ENCODE assay signal across 15 cellular contexts in the genomic region with DNA sequence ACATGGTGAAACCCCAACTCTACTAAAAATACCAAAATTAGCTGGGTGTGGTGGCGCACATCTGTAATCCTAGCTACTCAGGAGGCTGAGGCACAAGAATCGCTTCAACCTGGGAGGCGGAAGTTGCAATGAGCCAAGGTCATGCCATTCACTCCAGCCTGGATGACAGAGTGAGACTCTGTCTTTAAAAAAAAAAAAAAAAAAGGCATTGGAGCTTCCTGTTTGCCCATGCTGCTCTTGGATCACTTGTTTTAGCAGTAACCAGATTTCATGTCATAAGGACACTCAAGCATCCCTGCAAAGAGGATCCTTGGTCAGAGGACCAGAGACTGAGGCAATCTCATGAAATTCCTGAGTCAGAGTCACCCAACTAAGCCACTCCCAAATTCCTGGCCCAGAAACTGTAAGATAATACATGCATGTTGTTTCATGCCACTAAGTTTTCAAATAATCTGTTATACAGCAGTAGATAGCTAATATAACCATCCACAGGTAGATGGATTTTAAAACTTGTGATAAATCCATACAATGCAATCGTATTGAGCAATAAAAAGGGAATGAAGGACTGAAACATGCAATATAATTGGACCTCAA.
DNase-seq lines count a peak whose midpoint lies in the region; ATAC-seq, FAIRE-seq and TF ChIP-seq lines count a peak whose summit lies in the region.
"Had no signal": no experiment of that assay in that cellular context is flagged by ENCODE, and none has a peak within 500 bp of the region (broad histone marks: within the 10 kb centered on the region; RNA-seq: fewer than 3 reads in every experiment).

No MANE protein-coding gene starts in this region.

- H3K79me2 ChIP-seq in SK-N-SH (ENCODE audit: insufficient read depth), result peaks cover 36% of the 10 kb centered on the region

- no peak for TF ChIP-seq RAD21 in SK-N-SH (IDR thresholded peaks at IDR 0.05; ENCODE audit: low read length)

- CTCF ChIA-PET in SK-N-SH (lab: Yijun Ruan, JAX), result no interaction called here

- H3F3A ChIP-seq in SK-N-SH (replicated peaks; ENCODE audit: insufficient read depth), result peaks cover 13% of the 10 kb centered on the region

- H3K27me3 ChIP-seq in SK-N-SH (ENCODE audit: insufficient read depth), result no peaks in the 10 kb centered on the region
- H3K27me3 ChIP-seq: cardiac muscle cell, heart left ventricle, tibial nerve had no signal

- H3K4me3 ChIP-seq in SK-N-SH (ENCODE audit: low read depth in 2 of 2, low read length in 1 of 2), result no peak overlapping the region
- H3K4me3 ChIP-seq: cardiac muscle cell, heart left ventricle, tibial nerve had no signal

- FAIRE-seq in urothelium cell line (lab: Jason Lieb, UNC), result no peak

- TF ChIP-seq EP300 in SK-N-SH (IDR thresholded peaks at IDR 0.05; ENCODE audit: borderline replicate concordance in 1 of 2, low read depth in 1 of 2, low read length in 1 of 2), result no peak

- H3K4me1 ChIP-seq in SK-N-SH (ENCODE audit: control insufficient read depth in 1 of 2, insufficient read depth in 2 of 2, low read depth in 1 of 2, low read length in 1 of 2), result peaks cover 0 to 10% of the 10 kb centered on the region in 2 experiments; a peak in 1 of 4 replicates

- no peaks in the 10 kb centered on the region for H3K9me3 ChIP-seq in SK-N-SH
- H3K9me3 ChIP-seq: heart left ventricle, tibial nerve had no signal

- no peak overlapping the region for H3K9ac ChIP-seq in SK-N-SH

- no peak for DNase-seq in SK-N-SH
- peak; percentile 8 to 18 for DNase-seq in SW 1271 (lab: John Stamatoyannopoulos, UW)
- peak; percentile 45 for DNase-seq in foreskin melanocyte
- DNase-seq in urothelium cell line (ENCODE audit: low spot score), result peak; percentile 35
- no peak for DNase-seq in RPMI8226
- no peak for DNase-seq in activated CD4-positive, CD25-positive, alpha-beta regulatory T cell treated with anti-CD3 and anti-CD28 coated beads, Interleukin-2, amount 50 U/mL, for 72 hours
- DNase-seq: heart left ventricle; NCI-H1436; nephron progenitor cell; SHP77; stimulated activated CD4-positive, alpha-beta T cell treated with anti-CD3 and anti-CD28 coated beads, Interleukin-4, amount 100 ng/mL, for 1 hour had no signal

- no peak overlapping the region for H3K4me2 ChIP-seq in SK-N-SH

- 94% methylated on average over 4 of the region's 4 CpGs for WGBS in SK-N-SH (ENCODE audit: low lambda C conversion rate)

- H3K9me2 ChIP-seq in SK-N-SH, result no peaks in the 10 kb centered on the region

- no peaks in the 10 kb centered on the region for H4K20me1 ChIP-seq in SK-N-SH (ENCODE audit: insufficient read depth)

- peak; percentile 88 for ATAC-seq in SK-N-SH treated with all-trans-retinoic acid at 6 μM for 48 hours
- ATAC-seq in GM21367 (IDR thresholded peaks at IDR 0.05; ENCODE audit: unreplicated experiment), result no peak
- ATAC-seq: heart left ventricle had no signal

- H3K27ac ChIP-seq in SK-N-SH (ENCODE audit: low read depth in 2 of 2, low read length in 1 of 2), result peak overlapping the region in 1 of 2 experiments; percentile 61; a peak in 2 of 4 replicates
- H3K27ac ChIP-seq: cardiac muscle cell, heart left ventricle, tibial nerve had no signal

- TF ChIP-seq CTCF in SK-N-SH (IDR thresholded peaks at IDR 0.05), result no peak

- POLR2A ChIA-PET in SK-N-SH (lab: Yijun Ruan, JAX), result no interaction called here

- H2AFZ ChIP-seq in SK-N-SH (ENCODE audit: low read depth), result no peak overlapping the region

- peaks cover 0 to 13% of the 10 kb centered on the region in 2 experiments for H3K36me3 ChIP-seq in SK-N-SH (replicated peaks in 1 of 2; ENCODE audit: control insufficient read depth in 1 of 2, insufficient read depth in 2 of 2, low read length in 1 of 2)
- H3K36me3 ChIP-seq: cardiac muscle cell had no signal

TF ChIP-seq in SK-N-SH treated with all-trans-retinoic acid at 6 μM for 48 hours, 23 proteins besides CTCF, POLR2A, EP300 and RAD21:
- no peak for TF ChIP-seq ISL1 (CRISPR knock-in tag; IDR thresholded peaks at IDR 0.05)
- no peak for TF ChIP-seq ZNF565 (CRISPR knock-in tag; conservative IDR thresholded peaks at IDR 0.05; ENCODE audit: low read depth)
- TF ChIP-seq ZFP30 (CRISPR knock-in tag; IDR thresholded peaks at IDR 0.05), result no peak
- no peak for TF ChIP-seq ARNTL (CRISPR knock-in tag; IDR thresholded peaks at IDR 0.05; ENCODE audit: borderline replicate concordance, low read depth)
- no peak for TF ChIP-seq PPARA (CRISPR knock-in tag; IDR thresholded peaks at IDR 0.05; ENCODE audit: borderline replicate concordance)

TF ChIP-seq in SK-N-SH, 30 proteins besides CTCF, POLR2A, EP300 and RAD21 (continues in another document):
- TF ChIP-seq, protein P1, sequence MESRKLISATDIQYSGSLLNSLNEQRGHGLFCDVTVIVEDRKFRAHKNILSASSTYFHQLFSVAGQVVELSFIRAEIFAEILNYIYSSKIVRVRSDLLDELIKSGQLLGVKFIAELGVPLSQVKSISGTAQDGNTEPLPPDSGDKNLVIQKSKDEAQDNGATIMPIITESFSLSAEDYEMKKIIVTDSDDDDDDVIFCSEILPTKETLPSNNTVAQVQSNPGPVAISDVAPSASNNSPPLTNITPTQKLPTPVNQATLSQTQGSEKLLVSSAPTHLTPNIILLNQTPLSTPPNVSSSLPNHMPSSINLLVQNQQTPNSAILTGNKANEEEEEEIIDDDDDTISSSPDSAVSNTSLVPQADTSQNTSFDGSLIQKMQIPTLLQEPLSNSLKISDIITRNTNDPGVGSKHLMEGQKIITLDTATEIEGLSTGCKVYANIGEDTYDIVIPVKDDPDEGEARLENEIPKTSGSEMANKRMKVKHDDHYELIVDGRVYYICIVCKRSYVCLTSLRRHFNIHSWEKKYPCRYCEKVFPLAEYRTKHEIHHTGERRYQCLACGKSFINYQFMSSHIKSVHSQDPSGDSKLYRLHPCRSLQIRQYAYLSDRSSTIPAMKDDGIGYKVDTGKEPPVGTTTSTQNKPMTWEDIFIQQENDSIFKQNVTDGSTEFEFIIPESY (IDR thresholded peaks at IDR 0.05; ENCODE audit: borderline replicate concordance, low read depth), result no peak
- TF ChIP-seq, protein P2, sequence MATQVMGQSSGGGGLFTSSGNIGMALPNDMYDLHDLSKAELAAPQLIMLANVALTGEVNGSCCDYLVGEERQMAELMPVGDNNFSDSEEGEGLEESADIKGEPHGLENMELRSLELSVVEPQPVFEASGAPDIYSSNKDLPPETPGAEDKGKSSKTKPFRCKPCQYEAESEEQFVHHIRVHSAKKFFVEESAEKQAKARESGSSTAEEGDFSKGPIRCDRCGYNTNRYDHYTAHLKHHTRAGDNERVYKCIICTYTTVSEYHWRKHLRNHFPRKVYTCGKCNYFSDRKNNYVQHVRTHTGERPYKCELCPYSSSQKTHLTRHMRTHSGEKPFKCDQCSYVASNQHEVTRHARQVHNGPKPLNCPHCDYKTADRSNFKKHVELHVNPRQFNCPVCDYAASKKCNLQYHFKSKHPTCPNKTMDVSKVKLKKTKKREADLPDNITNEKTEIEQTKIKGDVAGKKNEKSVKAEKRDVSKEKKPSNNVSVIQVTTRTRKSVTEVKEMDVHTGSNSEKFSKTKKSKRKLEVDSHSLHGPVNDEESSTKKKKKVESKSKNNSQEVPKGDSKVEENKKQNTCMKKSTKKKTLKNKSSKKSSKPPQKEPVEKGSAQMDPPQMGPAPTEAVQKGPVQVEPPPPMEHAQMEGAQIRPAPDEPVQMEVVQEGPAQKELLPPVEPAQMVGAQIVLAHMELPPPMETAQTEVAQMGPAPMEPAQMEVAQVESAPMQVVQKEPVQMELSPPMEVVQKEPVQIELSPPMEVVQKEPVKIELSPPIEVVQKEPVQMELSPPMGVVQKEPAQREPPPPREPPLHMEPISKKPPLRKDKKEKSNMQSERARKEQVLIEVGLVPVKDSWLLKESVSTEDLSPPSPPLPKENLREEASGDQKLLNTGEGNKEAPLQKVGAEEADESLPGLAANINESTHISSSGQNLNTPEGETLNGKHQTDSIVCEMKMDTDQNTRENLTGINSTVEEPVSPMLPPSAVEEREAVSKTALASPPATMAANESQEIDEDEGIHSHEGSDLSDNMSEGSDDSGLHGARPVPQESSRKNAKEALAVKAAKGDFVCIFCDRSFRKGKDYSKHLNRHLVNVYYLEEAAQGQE (IDR thresholded peaks at IDR 0.05; ENCODE audit: low read depth, low read length), result no peak
- TF ChIP-seq, protein P3, sequence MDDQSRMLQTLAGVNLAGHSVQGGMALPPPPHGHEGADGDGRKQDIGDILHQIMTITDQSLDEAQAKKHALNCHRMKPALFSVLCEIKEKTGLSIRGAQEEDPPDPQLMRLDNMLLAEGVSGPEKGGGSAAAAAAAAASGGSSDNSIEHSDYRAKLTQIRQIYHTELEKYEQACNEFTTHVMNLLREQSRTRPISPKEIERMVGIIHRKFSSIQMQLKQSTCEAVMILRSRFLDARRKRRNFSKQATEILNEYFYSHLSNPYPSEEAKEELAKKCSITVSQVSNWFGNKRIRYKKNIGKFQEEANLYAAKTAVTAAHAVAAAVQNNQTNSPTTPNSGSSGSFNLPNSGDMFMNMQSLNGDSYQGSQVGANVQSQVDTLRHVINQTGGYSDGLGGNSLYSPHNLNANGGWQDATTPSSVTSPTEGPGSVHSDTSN (IDR thresholded peaks at IDR 0.05), result no peak
- TF ChIP-seq SIN3A (IDR thresholded peaks at IDR 0.05; ENCODE audit: borderline replicate concordance, low read depth, low read length), result no peak
- no peak for TF ChIP-seq CHD2 (IDR thresholded peaks at IDR 0.05; ENCODE audit: low read length, partially characterized antibody)
- no peak for TF ChIP-seq TCF12 (IDR thresholded peaks at IDR 0.05)
- no peak for TF ChIP-seq MXI1 (IDR thresholded peaks at IDR 0.05; ENCODE audit: low read depth, low read length)
- TF ChIP-seq EZH2phosphoT487 (IDR thresholded peaks at IDR 0.05; ENCODE audit: borderline replicate concordance, low read depth), result no peak
- TF ChIP-seq RFX5 (IDR thresholded peaks at IDR 0.05; ENCODE audit: low read length), result no peak
- TF ChIP-seq, protein P4, sequence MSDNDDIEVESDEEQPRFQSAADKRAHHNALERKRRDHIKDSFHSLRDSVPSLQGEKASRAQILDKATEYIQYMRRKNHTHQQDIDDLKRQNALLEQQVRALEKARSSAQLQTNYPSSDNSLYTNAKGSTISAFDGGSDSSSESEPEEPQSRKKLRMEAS (IDR thresholded peaks at IDR 0.05; ENCODE audit: low read depth), result no peak
- no peak for TF ChIP-seq GABPA (IDR thresholded peaks at IDR 0.05; ENCODE audit: low read depth)
- no peak for TF ChIP-seq NRF1 (IDR thresholded peaks at IDR 0.05; ENCODE audit: low read depth, low read length)
- TF ChIP-seq, protein P5, sequence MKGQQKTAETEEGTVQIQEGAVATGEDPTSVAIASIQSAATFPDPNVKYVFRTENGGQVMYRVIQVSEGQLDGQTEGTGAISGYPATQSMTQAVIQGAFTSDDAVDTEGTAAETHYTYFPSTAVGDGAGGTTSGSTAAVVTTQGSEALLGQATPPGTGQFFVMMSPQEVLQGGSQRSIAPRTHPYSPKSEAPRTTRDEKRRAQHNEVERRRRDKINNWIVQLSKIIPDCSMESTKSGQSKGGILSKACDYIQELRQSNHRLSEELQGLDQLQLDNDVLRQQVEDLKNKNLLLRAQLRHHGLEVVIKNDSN (IDR thresholded peaks at IDR 0.05; ENCODE audit: borderline replicate concordance, low read depth), result no peak
- TF ChIP-seq JUND (IDR thresholded peaks at IDR 0.05), result no peak
- TF ChIP-seq YY1 (IDR thresholded peaks at IDR 0.05; ENCODE audit: low read depth), result no peak
- TF ChIP-seq TEAD4 (IDR thresholded peaks at IDR 0.05; ENCODE audit: borderline replicate concordance, insufficient read depth), result no peak

Comparison
In these comparisons a context has a peak if more than half of its experiments do, and no peak if none do; other contexts are left out.
1. DNase-seq: peak in SW 1271 (2 of 2), foreskin melanocyte (single experiment) and urothelium cell line (single experiment); none in SK-N-SH (single experiment), RPMI8226 (single experiment) and activated CD4-positive, CD25-positive, alpha-beta regulatory T cell treated with anti-CD3 and anti-CD28 coated beads, Interleukin-2, amount 50 U/mL, for 72 hours (single experiment).